ENCODE assay signal across 9 cellular contexts in genomic region chr5:122882836-122883235, GRCh38. TPM values are rescaled to one million over a fixed set of nuclear protein-coding genes. Genes with fewer than 3 reads are reported as not detected.
DNase-seq lines count a peak whose midpoint lies in the region; ATAC-seq, FAIRE-seq and TF ChIP-seq lines count a peak whose summit lies in the region.
"Had no signal": no experiment of that assay in that cellular context is flagged by ENCODE, and none has a peak within 500 bp of the region (broad histone marks: within the 10 kb centered on the region; RNA-seq: fewer than 3 reads in every experiment).

No MANE protein-coding gene starts in this region.

- intact Hi-C loops in CD14-positive monocyte (cut with micrococcal nuclease): no loop called here

- H3K9me3 Mint-ChIP-seq in activated CD8-positive, alpha-beta memory T cell treated with anti-CD3 and anti-CD28 coated beads, Interleukin-2, amount 10 ng/mL, durations not matched to agents 7 days and 5 days (ENCODE audit: low read depth): peaks cover 5% of the 10 kb centered on the region
- H3K9me3 Mint-ChIP-seq in naive thymus-derived CD8-positive, alpha-beta T cell: peaks cover 0 to 8% (median 0%) of the 10 kb centered on the region in 9 donors
- peaks cover 0 to 8% (median 3%) of the 10 kb centered on the region in 7 donors for H3K9me3 Mint-ChIP-seq in CD14-positive monocyte

- DNase-seq in activated CD8-positive, alpha-beta memory T cell treated with anti-CD3 and anti-CD28 coated beads, Interleukin-2, amount 10 ng/mL, durations not matched to agents 7 days and 5 days: no peak
- DNase-seq in activated CD8-positive, alpha-beta memory T cell treated with anti-CD3 and anti-CD28 coated beads for 24 hours: no peak
- peak; percentile 3 for DNase-seq in HK-2 (ENCODE audit: unreplicated experiment)
- peak; percentile 30 for DNase-seq in brain microvascular endothelial cell
- DNase-seq in small intestine: peak; percentile 7
- no peak for DNase-seq in naive thymus-derived CD8-positive, alpha-beta T cell
- DNase-seq in CD14-positive monocyte (ENCODE audit: low spot score): no peak
- DNase-seq: NCI-H2081 treated with DMSO at 0.1 percent for 48 hours had no signal

- in situ Hi-C loops in brain microvascular endothelial cell (cut with HindIII; ENCODE audit: low pct_ligation_motif_present, low sequenced_read_pairs): no loop called here

- H3K27me3 ChIP-seq in brain microvascular endothelial cell (replicated peaks): no peaks in the 10 kb centered on the region
- no peaks in the 10 kb centered on the region for H3K27me3 ChIP-seq in small intestine (ENCODE audit: control insufficient read depth in 2 of 2, insufficient read depth in 2 of 2, low read length in 2 of 2)

- 52 to 66% (median 61%) methylated on average over 3 of the region's 3 CpGs for WGBS in small intestine, 3 donors

- no peak for TF ChIP-seq CTCF in brain microvascular endothelial cell (IDR thresholded peaks at IDR 0.05; ENCODE audit: low read depth, low read length, missing control alignments)
- TF ChIP-seq CTCF in CD14-positive monocyte (IDR thresholded peaks at IDR 0.05): no peak

- H3K4me3 ChIP-seq in brain microvascular endothelial cell (ENCODE audit: low read depth, low read length) (no peak overlapping the region), small intestine (ENCODE audit: low read depth in 1 of 2, low read length in 2 of 2) (no peak overlapping the region)

- no peaks in the 10 kb centered on the region for H3K27me3 Mint-ChIP-seq in activated CD8-positive, alpha-beta memory T cell treated with anti-CD3 and anti-CD28 coated beads, Interleukin-2, amount 10 ng/mL, durations not matched to agents 7 days and 5 days
- peaks cover 0 to 3% (median 0%) of the 10 kb centered on the region in 5 donors for H3K27me3 Mint-ChIP-seq in naive thymus-derived CD8-positive, alpha-beta T cell
- H3K27me3 Mint-ChIP-seq in CD14-positive monocyte (ENCODE audit: low read depth in 3 of 3): peaks cover 0 to 2% (median 0%) of the 10 kb centered on the region in 3 donors

- H3K27ac Mint-ChIP-seq in activated CD8-positive, alpha-beta memory T cell treated with anti-CD3 and anti-CD28 coated beads, Interleukin-2, amount 10 ng/mL, durations not matched to agents 7 days and 5 days: no peak overlapping the region
- no peak overlapping the region for H3K27ac Mint-ChIP-seq in naive thymus-derived CD8-positive, alpha-beta T cell
- peak overlapping the region in 2 of 7 donors; percentile 26 to 41 for H3K27ac Mint-ChIP-seq in CD14-positive monocyte

- no peaks in the 10 kb centered on the region for H3K9me3 ChIP-seq in small intestine (ENCODE audit: control insufficient read depth, low read depth)

- H3K4me1 ChIP-seq in small intestine (ENCODE audit: control insufficient read depth in 2 of 2, insufficient read depth in 1 of 2, low read depth in 1 of 2, low read length in 1 of 2): no peaks in the 10 kb centered on the region

- H3K36me3 ChIP-seq in brain microvascular endothelial cell (replicated peaks) (no peaks in the 10 kb centered on the region), small intestine (ENCODE audit: control insufficient read depth in 2 of 2, insufficient read depth in 2 of 2, low read length in 2 of 2) (no peaks in the 10 kb centered on the region)

- H3K4me3 Mint-ChIP-seq in activated CD8-positive, alpha-beta memory T cell treated with anti-CD3 and anti-CD28 coated beads, Interleukin-2, amount 10 ng/mL, durations not matched to agents 7 days and 5 days: no peak overlapping the region
- no peak overlapping the region for H3K4me3 Mint-ChIP-seq in naive thymus-derived CD8-positive, alpha-beta T cell
- H3K4me3 Mint-ChIP-seq in CD14-positive monocyte: no peak overlapping the region

- POLR2A ChIA-PET in naive thymus-derived CD8-positive, alpha-beta T cell (lab: Charles Lee): no interaction called here

- H3K27ac ChIP-seq in brain microvascular endothelial cell (no peak overlapping the region), small intestine (ENCODE audit: low read depth in 1 of 2, low read length in 1 of 2) (no peak overlapping the region)

- no peak for FAIRE-seq in small intestine (lab: Jason Lieb, UNC)

- CTCF ChIA-PET in activated CD8-positive, alpha-beta memory T cell treated with anti-CD3 and anti-CD28 coated beads, Interleukin-2, amount 10 ng/mL, durations not matched to agents 7 days and 5 days (lab: Charles Lee): interaction anchor here (1.3 kb wide), 1 partner anchor 14 kb away, joined by 3 read pairs; no protein-coding TSS in a partner anchor

- peaks cover 2% of the 10 kb centered on the region for H3K36me3 Mint-ChIP-seq in activated CD8-positive, alpha-beta memory T cell treated with anti-CD3 and anti-CD28 coated beads, Interleukin-2, amount 10 ng/mL, durations not matched to agents 7 days and 5 days
- peaks cover 0 to 5% (median 0%) of the 10 kb centered on the region in 3 donors for H3K36me3 Mint-ChIP-seq in naive thymus-derived CD8-positive, alpha-beta T cell
- peaks cover 4 to 5% of the 10 kb centered on the region in 2 donors for H3K36me3 Mint-ChIP-seq in CD14-positive monocyte

- peaks cover 15% of the 10 kb centered on the region for H3K4me1 Mint-ChIP-seq in activated CD8-positive, alpha-beta memory T cell treated with anti-CD3 and anti-CD28 coated beads, Interleukin-2, amount 10 ng/mL, durations not matched to agents 7 days and 5 days
- H3K4me1 Mint-ChIP-seq in naive thymus-derived CD8-positive, alpha-beta T cell: peaks cover 0 to 3% (median 0%) of the 10 kb centered on the region in 4 donors
- peaks cover 8% of the 10 kb centered on the region for H3K4me1 Mint-ChIP-seq in CD14-positive monocyte

- peak; percentile 57 for ATAC-seq in activated CD8-positive, alpha-beta memory T cell treated with anti-CD3 and anti-CD28 coated beads, Interleukin-2, amount 10 ng/mL, durations not matched to agents 7 days and 5 days
- ATAC-seq in naive thymus-derived CD8-positive, alpha-beta T cell: no peak
- ATAC-seq in HG02623 (IDR thresholded peaks at IDR 0.05; ENCODE audit: unreplicated experiment): no peak

RNA-seq across cellular contexts. Expression of gene SNX24, which starts 37.4 kb away (rescaled TPM):
- 1 to 10 TPM; 1.8 to 4.2 TPM for total RNA-seq in activated CD8-positive, alpha-beta memory T cell treated with anti-CD3 and anti-CD28 coated beads, Interleukin-2, amount 10 ng/mL, durations not matched to agents 7 days and 5 days
- polyA plus RNA-seq in small intestine (10 to 100 TPM in 2 of 3 donors, 1 to 10 TPM in 1; 7.7 to 32.0 (median 22.4) TPM), CD14-positive monocyte (10 to 100 TPM in 1 of 2 donors, 1 to 10 TPM in 1; 8.0 to 10.6 TPM)
- total RNA-seq in naive thymus-derived CD8-positive, alpha-beta T cell: 1 to 10 TPM; 2.2 to 2.5 TPM
- 1 to 10 TPM in 1 of 3 donors, under 1 TPM in 2; 0.42 to 1.5 (median 0.79) TPM for polyA plus RNA-seq in naive thymus-derived CD8-positive, alpha-beta T cell

Comparison
In these comparisons a context has a peak if more than half of its experiments do, and no peak if none do; other contexts are left out.
1. DNase-seq: peak in HK-2 (single experiment), brain microvascular endothelial cell (single experiment) and small intestine (single experiment); none in activated CD8-positive, alpha-beta memory T cell treated with anti-CD3 and anti-CD28 coated beads, Interleukin-2, amount 10 ng/mL, durations not matched to agents 7 days and 5 days (single experiment), activated CD8-positive, alpha-beta memory T cell treated with anti-CD3 and anti-CD28 coated beads for 24 hours (single experiment), naive thymus-derived CD8-positive, alpha-beta T cell (0 of 10) and CD14-positive monocyte (single experiment).